ENCODE assay signal across 12 cellular contexts in genomic region chr20:59985864-59986263, GRCh38. TPM values are rescaled to one million over a fixed set of nuclear protein-coding genes. Genes with fewer than 3 reads are reported as not detected.
A peak's percentile ranks its signal among the peaks of the same experiment; 100 is the strongest.
DNase-seq lines count a peak whose midpoint lies in the region; TF ChIP-seq lines count a peak whose summit lies in the region.
"Had no signal": no experiment of that assay in that cellular context is flagged by ENCODE, and none has a peak within 500 bp of the region (broad histone marks: within the 10 kb centered on the region; RNA-seq: fewer than 3 reads in every experiment).

No MANE protein-coding gene starts in this region.

- no peaks in the 10 kb centered on the region for H4K20me1 ChIP-seq in Loucy (ENCODE audit: insufficient read depth, low read length, poor library complexity, severe bottlenecking)

- H3K9me3 ChIP-seq in Loucy (ENCODE audit: insufficient read depth, low read depth, low read length) = no peaks in the 10 kb centered on the region

- no peaks in the 10 kb centered on the region for H3K9me2 ChIP-seq in Loucy (replicated peaks; ENCODE audit: low read depth, low read length)

- H2AFZ ChIP-seq in Loucy (ENCODE audit: low read length) = peak overlapping the region; percentile 87; the same call in 1 of the 2 replicates

- no peaks in the 10 kb centered on the region for H3F3A ChIP-seq in Loucy (ENCODE audit: low read depth)

- no peak overlapping the region for H3K27ac Mint-ChIP-seq in activated naive CD4-positive, alpha-beta T cell treated with anti-CD3 and anti-CD28 coated beads for 36 hours
- no peak overlapping the region for H3K27ac Mint-ChIP-seq in activated naive CD8-positive, alpha-beta T cell treated with anti-CD3 and anti-CD28 coated beads for 36 hours
- H3K27ac Mint-ChIP-seq: activated CD4-positive, alpha-beta T cell treated with anti-CD3 and anti-CD28 coated beads, Interleukin-2, amount 10 ng/mL, durations not matched to agents 24 days and 14 days had no signal

- no peaks in the 10 kb centered on the region for H3K27me3 ChIP-seq in Loucy (ENCODE audit: insufficient read depth, low read length, poor library complexity, severe bottlenecking)
- H3K27me3 ChIP-seq: adrenal gland had no signal

- intact Hi-C loops in activated naive CD4-positive, alpha-beta T cell treated with anti-CD3 and anti-CD28 coated beads for 36 hours (cut with micrococcal nuclease) = no loop called here

- no peak overlapping the region for H3K4me3 ChIP-seq in Loucy (ENCODE audit: low read length, poor library complexity, severe bottlenecking)
- H3K4me3 ChIP-seq: adrenal gland had no signal

- no peaks in the 10 kb centered on the region for H3K27me3 Mint-ChIP-seq in activated naive CD4-positive, alpha-beta T cell treated with anti-CD3 and anti-CD28 coated beads for 36 hours (ENCODE audit: low read depth)
- H3K27me3 Mint-ChIP-seq in activated naive CD8-positive, alpha-beta T cell treated with anti-CD3 and anti-CD28 coated beads for 36 hours = no peaks in the 10 kb centered on the region
- H3K27me3 Mint-ChIP-seq: activated CD4-positive, alpha-beta T cell treated with anti-CD3 and anti-CD28 coated beads, Interleukin-2, amount 10 ng/mL, durations not matched to agents 24 days and 14 days; CD4-positive, CD25-positive, alpha-beta regulatory T cell had no signal

- H3K4me2 ChIP-seq in Loucy (ENCODE audit: low read depth, low read length, poor library complexity, severe bottlenecking) = no peak overlapping the region

- CTCF ChIA-PET in activated naive CD4-positive, alpha-beta T cell treated with anti-CD3 and anti-CD28 coated beads for 36 hours (lab: Charles Lee) = no interaction called here

- H3K79me2 ChIP-seq in Loucy (ENCODE audit: insufficient read depth, low read length) = no peaks in the 10 kb centered on the region

- no peaks in the 10 kb centered on the region for H3K9me3 Mint-ChIP-seq in activated naive CD4-positive, alpha-beta T cell treated with anti-CD3 and anti-CD28 coated beads for 36 hours
- H3K9me3 Mint-ChIP-seq in activated naive CD8-positive, alpha-beta T cell treated with anti-CD3 and anti-CD28 coated beads for 36 hours = peaks cover 3% of the 10 kb centered on the region
- H3K9me3 Mint-ChIP-seq: activated CD4-positive, alpha-beta T cell treated with anti-CD3 and anti-CD28 coated beads, Interleukin-2, amount 10 ng/mL, durations not matched to agents 24 days and 14 days; CD4-positive, CD25-positive, alpha-beta regulatory T cell had no signal

- H3K4me1 ChIP-seq in Loucy (ENCODE audit: insufficient read depth, low read length, poor library complexity, severe bottlenecking) = peaks cover 7% of the 10 kb centered on the region
- H3K4me1 ChIP-seq: adrenal gland had no signal

- H3K9ac ChIP-seq in Loucy (ENCODE audit: low read depth, low read length, poor library complexity, severe bottlenecking) = no peak overlapping the region

- H3K4me1 Mint-ChIP-seq in activated naive CD4-positive, alpha-beta T cell treated with anti-CD3 and anti-CD28 coated beads for 36 hours (ENCODE audit: low read depth) = no peaks in the 10 kb centered on the region
- no peaks in the 10 kb centered on the region for H3K4me1 Mint-ChIP-seq in activated naive CD8-positive, alpha-beta T cell treated with anti-CD3 and anti-CD28 coated beads for 36 hours
- H3K4me1 Mint-ChIP-seq: activated CD4-positive, alpha-beta T cell treated with anti-CD3 and anti-CD28 coated beads, Interleukin-2, amount 10 ng/mL, durations not matched to agents 24 days and 14 days; CD4-positive, CD25-positive, alpha-beta regulatory T cell had no signal

- peaks cover 2% of the 10 kb centered on the region for H3K36me3 Mint-ChIP-seq in activated naive CD4-positive, alpha-beta T cell treated with anti-CD3 and anti-CD28 coated beads for 36 hours (ENCODE audit: low read depth)
- H3K36me3 Mint-ChIP-seq in activated naive CD8-positive, alpha-beta T cell treated with anti-CD3 and anti-CD28 coated beads for 36 hours = peaks cover 4% of the 10 kb centered on the region

- TF ChIP-seq CTCF in Loucy (conservative IDR thresholded peaks at IDR 0.05; ENCODE audit: low read length) = peak; percentile 70

- no peaks in the 10 kb centered on the region for H3K36me3 ChIP-seq in Loucy (ENCODE audit: insufficient read depth, low read length)
- H3K36me3 ChIP-seq: adrenal gland had no signal

- H3K4me3 Mint-ChIP-seq in activated naive CD4-positive, alpha-beta T cell treated with anti-CD3 and anti-CD28 coated beads for 36 hours = no peak overlapping the region
- no peak overlapping the region for H3K4me3 Mint-ChIP-seq in activated naive CD8-positive, alpha-beta T cell treated with anti-CD3 and anti-CD28 coated beads for 36 hours
- H3K4me3 Mint-ChIP-seq: activated CD4-positive, alpha-beta T cell treated with anti-CD3 and anti-CD28 coated beads, Interleukin-2, amount 10 ng/mL, durations not matched to agents 24 days and 14 days; CD4-positive, CD25-positive, alpha-beta regulatory T cell had no signal

- peak; percentile 30 for DNase-seq in activated naive CD4-positive, alpha-beta T cell treated with anti-CD3 and anti-CD28 coated beads for 36 hours
- no peak for DNase-seq in activated naive CD4-positive, alpha-beta T cell treated with anti-CD3 and anti-CD28 coated beads, Interleukin-2, amount 50 U/mL, for 16 hours
- DNase-seq in activated naive CD8-positive, alpha-beta T cell treated with anti-CD3 and anti-CD28 coated beads for 36 hours = peak; percentile 5
- DNase-seq in stimulated activated CD8-positive, alpha-beta memory T cell treated with anti-CD3 and anti-CD28 coated beads, Interleukin-4, amount 100 ng/mL, for 48 hours = peak; percentile 27
- DNase-seq in hepatic stellate cell (ENCODE audit: low spot score) (no peak), NCI-H2227 treated with DMSO at 0.1 percent for 48 hours (lab: John Stamatoyannopoulos, UW) (no peak)
- no peak for DNase-seq in activated CD8-positive, alpha-beta memory T cell treated with anti-CD3 and anti-CD28 coated beads for 24 hours
- DNase-seq: activated CD4-positive, alpha-beta T cell treated with anti-CD3 and anti-CD28 coated beads, Interleukin-2, amount 10 ng/mL, durations not matched to agents 24 days and 14 days; adrenal gland had no signal

RNA-seq across cellular contexts. Expression of gene CDH26, which starts 27.6 kb away (rescaled TPM):
- 1 to 10 TPM; 1.5 to 1.8 TPM for total RNA-seq in activated naive CD4-positive, alpha-beta T cell treated with anti-CD3 and anti-CD28 coated beads for 36 hours
- under 1 TPM; 0.52 to 0.66 TPM for total RNA-seq in activated naive CD8-positive, alpha-beta T cell treated with anti-CD3 and anti-CD28 coated beads for 36 hours
- total RNA-seq: RPMI7951 had no signal

RNA-seq across cellular contexts. Expression of gene FAM217B, which starts 45.7 kb away (rescaled TPM):
- total RNA-seq in activated naive CD4-positive, alpha-beta T cell treated with anti-CD3 and anti-CD28 coated beads for 36 hours = 10 to 100 TPM; 14.6 to 15.4 TPM
- 10 to 100 TPM; 25.7 to 28.7 TPM for total RNA-seq in activated naive CD8-positive, alpha-beta T cell treated with anti-CD3 and anti-CD28 coated beads for 36 hours

RNA-seq across cellular contexts. Expression of gene PPP1R3D, which starts 45.8 kb away (rescaled TPM):
- 1 to 10 TPM; 3.9 to 4.1 TPM for total RNA-seq in activated naive CD4-positive, alpha-beta T cell treated with anti-CD3 and anti-CD28 coated beads for 36 hours
- total RNA-seq in activated naive CD8-positive, alpha-beta T cell treated with anti-CD3 and anti-CD28 coated beads for 36 hours = 1 to 10 TPM; 4.0 to 4.2 TPM

RNA-seq across cellular contexts. Expression of gene SYCP2, which starts 52.4 kb away (rescaled TPM):
- 1 to 10 TPM; 1.2 to 1.5 TPM for total RNA-seq in activated naive CD4-positive, alpha-beta T cell treated with anti-CD3 and anti-CD28 coated beads for 36 hours
- total RNA-seq in activated naive CD8-positive, alpha-beta T cell treated with anti-CD3 and anti-CD28 coated beads for 36 hours = 1 to 10 TPM; 2.9 to 3.2 TPM

Comparison
In these comparisons a context has a peak if more than half of its experiments do, and no peak if none do; other contexts are left out.
1. DNase-seq: peak in activated naive CD4-positive, alpha-beta T cell treated with anti-CD3 and anti-CD28 coated beads for 36 hours (single experiment), activated naive CD8-positive, alpha-beta T cell treated with anti-CD3 and anti-CD28 coated beads for 36 hours (single experiment) and stimulated activated CD8-positive, alpha-beta memory T cell treated with anti-CD3 and anti-CD28 coated beads, Interleukin-4, amount 100 ng/mL, for 48 hours (single experiment); none in activated naive CD4-positive, alpha-beta T cell treated with anti-CD3 and anti-CD28 coated beads, Interleukin-2, amount 50 U/mL, for 16 hours (single experiment), hepatic stellate cell (single experiment), NCI-H2227 treated with DMSO at 0.1 percent for 48 hours (single experiment) and activated CD8-positive, alpha-beta memory T cell treated with anti-CD3 and anti-CD28 coated beads for 24 hours (single experiment).